Comparison of ENCODE assay signal across 17 cellular contexts in the genomic region with DNA sequence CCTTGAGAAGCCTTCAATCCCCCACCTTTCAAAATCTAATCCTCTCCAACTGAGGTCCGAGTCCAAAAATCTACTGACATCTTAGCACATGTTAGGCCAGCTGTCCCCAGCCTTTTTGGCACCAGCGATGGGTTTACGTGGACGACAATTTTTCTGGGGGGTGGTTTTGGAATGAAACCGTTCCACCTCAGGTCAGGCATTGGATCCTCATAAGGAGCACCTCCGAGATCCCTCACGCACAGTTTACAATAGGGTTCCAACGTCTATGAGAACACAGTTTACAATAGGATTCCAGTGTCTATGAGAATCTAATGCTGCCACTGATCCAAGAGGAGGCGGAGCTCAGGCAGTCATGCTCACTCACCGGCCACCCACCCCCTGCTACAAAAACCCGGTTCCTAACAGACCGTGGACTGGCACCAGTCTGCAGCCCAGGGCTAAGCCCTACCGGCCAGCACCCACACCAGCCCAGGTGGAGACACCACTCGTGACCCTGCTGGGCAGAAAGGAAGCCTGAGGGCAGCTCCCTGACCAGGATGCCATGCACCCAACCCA.
"Had no signal": no experiment of that assay in that cellular context is flagged by ENCODE, and none has a peak within 500 bp of the region (broad histone marks: within the 10 kb centered on the region; RNA-seq: fewer than 3 reads in every experiment).

No MANE protein-coding gene starts in this region.

- H3K4me1 ChIP-seq: pancreas had no signal

- DNase-seq: activated CD4-positive, alpha-beta T cell treated with anti-CD3 and anti-CD28 coated beads for 1 hour; activated CD4-positive, alpha-beta T cell treated with anti-CD3 and anti-CD28 coated beads, Interleukin-2, amount 50 U/mL, for 48 hours; activated naive CD4-positive, alpha-beta T cell treated with anti-CD3 and anti-CD28 coated beads, Interleukin-2, amount 50 U/mL, for 16 hours; activated T-cell treated with anti-CD3 and anti-CD28 coated beads, Interleukin-2, amount 50 U/mL, for 24 hours; erythroblast; islet precursor cell; mammary epithelial cell; naive B cell; pancreas; retina; stimulated activated CD4-positive, alpha-beta T cell treated with anti-CD3 and anti-CD28 coated beads, Interleukin-15, amount 100 ng/mL, for 24 hours; stimulated activated CD4-positive, alpha-beta T cell treated with anti-CD3 and anti-CD28 coated beads, Interleukin-4, amount 100 ng/mL, for 24 hours; stimulated activated naive CD4-positive, alpha-beta T cell; trophoblast cell had no signal

- H3K27ac Mint-ChIP-seq: activated T-cell treated with anti-CD3 and anti-CD28 coated beads, Interleukin-2, amount 50 U/mL, for 24 hours; naive B cell; neural progenitor cell had no signal

- ATAC-seq: pancreas had no signal

- H3K27me3 Mint-ChIP-seq: activated T-cell treated with anti-CD3 and anti-CD28 coated beads, Interleukin-2, amount 50 U/mL, for 24 hours had no signal

- H3K27me3 ChIP-seq: cardiac muscle cell, neural progenitor cell, pancreas had no signal

- H3K4me3 ChIP-seq: cardiac muscle cell, neural progenitor cell, pancreas, skin epidermis had no signal

- H3K9me3 ChIP-seq: pancreas had no signal

- H3K27ac ChIP-seq: cardiac muscle cell, neural progenitor cell had no signal

- H3K9me3 Mint-ChIP-seq: activated T-cell treated with anti-CD3 and anti-CD28 coated beads, Interleukin-2, amount 50 U/mL, for 24 hours had no signal

- H3K4me3 Mint-ChIP-seq: activated T-cell treated with anti-CD3 and anti-CD28 coated beads, Interleukin-2, amount 50 U/mL, for 24 hours; naive B cell; neural progenitor cell had no signal

- H3K36me3 ChIP-seq: cardiac muscle cell, neural progenitor cell, pancreas had no signal
